Comparison of ENCODE assay signal across 1 cellular context in the genomic region with DNA sequence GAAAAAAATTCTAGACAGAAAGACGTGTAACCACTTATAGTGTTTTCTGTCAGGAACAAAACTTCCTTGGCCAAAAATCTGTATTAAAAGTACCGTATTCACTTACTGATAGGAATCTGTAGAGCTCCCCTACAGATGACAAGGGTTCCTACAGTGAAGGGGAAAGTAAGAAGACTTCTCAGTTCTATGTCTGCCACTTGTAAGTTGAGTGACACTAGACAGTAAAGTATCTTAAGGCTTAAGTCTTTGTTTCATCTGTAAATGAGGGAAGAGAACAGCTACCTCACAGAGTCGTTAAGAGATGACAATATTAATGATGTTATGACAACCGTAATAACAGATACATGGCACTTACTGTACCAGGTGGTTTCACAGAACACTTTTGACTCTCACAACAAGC.
TF ChIP-seq lines count a peak whose summit lies in the region.

No MANE protein-coding gene starts in this region.

TF ChIP-seq in K562, 482 proteins besides CTCF, POLR2A, EP300 and RAD21:
- TF ChIP-seq NFYB (IDR thresholded peaks at IDR 0.05; ENCODE audit: extremely low read depth, insufficient read length) (no peak), FUS (optimal IDR thresholded peaks at IDR 0.05; ENCODE audit: low read depth, low read length) (no peak), ZNF24 (IDR thresholded peaks at IDR 0.05) (no peak), HDAC1 (IDR thresholded peaks at IDR 0.05) (no peak), MAZ (CRISPR knock-in tag; conservative IDR thresholded peaks at IDR 0.05 in 1 of 2, IDR thresholded peaks at IDR 0.05 in 1 of 2) (no peak), POLR2G (IDR thresholded peaks at IDR 0.05; ENCODE audit: low read depth, low read length) (no peak), KDM5B (IDR thresholded peaks at IDR 0.05; ENCODE audit: insufficient replicate concordance, low read depth, low read length) (no peak), ZNF280A (IDR thresholded peaks at IDR 0.05; ENCODE audit: low read depth, partially characterized antibody) (no peak), HDAC8 (tag; IDR thresholded peaks at IDR 0.05) (no peak), ZBTB17 (CRISPR knock-in tag; IDR thresholded peaks at IDR 0.05) (no peak)
- TF ChIP-seq, protein P1, sequence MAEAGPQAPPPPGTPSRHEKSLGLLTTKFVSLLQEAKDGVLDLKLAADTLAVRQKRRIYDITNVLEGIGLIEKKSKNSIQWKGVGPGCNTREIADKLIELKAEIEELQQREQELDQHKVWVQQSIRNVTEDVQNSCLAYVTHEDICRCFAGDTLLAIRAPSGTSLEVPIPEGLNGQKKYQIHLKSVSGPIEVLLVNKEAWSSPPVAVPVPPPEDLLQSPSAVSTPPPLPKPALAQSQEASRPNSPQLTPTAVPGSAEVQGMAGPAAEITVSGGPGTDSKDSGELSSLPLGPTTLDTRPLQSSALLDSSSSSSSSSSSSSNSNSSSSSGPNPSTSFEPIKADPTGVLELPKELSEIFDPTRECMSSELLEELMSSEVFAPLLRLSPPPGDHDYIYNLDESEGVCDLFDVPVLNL (CRISPR knock-in tag; IDR thresholded peaks at IDR 0.05; ENCODE audit: low read depth) = no peak
